In genomic region chr16:30565526-30565925, GRCh38 we compare ENCODE assay signal across 1 cellular context.
TF ChIP-seq lines count a peak whose summit lies in the region.

No MANE protein-coding gene starts in this region.

TF ChIP-seq in HepG2, 621 proteins besides CTCF, POLR2A, EP300 and RAD21:
- TF ChIP-seq ZNF317 (CRISPR knock-in tag; IDR thresholded peaks at IDR 0.05) = no peak
- TF ChIP-seq, protein P1, sequence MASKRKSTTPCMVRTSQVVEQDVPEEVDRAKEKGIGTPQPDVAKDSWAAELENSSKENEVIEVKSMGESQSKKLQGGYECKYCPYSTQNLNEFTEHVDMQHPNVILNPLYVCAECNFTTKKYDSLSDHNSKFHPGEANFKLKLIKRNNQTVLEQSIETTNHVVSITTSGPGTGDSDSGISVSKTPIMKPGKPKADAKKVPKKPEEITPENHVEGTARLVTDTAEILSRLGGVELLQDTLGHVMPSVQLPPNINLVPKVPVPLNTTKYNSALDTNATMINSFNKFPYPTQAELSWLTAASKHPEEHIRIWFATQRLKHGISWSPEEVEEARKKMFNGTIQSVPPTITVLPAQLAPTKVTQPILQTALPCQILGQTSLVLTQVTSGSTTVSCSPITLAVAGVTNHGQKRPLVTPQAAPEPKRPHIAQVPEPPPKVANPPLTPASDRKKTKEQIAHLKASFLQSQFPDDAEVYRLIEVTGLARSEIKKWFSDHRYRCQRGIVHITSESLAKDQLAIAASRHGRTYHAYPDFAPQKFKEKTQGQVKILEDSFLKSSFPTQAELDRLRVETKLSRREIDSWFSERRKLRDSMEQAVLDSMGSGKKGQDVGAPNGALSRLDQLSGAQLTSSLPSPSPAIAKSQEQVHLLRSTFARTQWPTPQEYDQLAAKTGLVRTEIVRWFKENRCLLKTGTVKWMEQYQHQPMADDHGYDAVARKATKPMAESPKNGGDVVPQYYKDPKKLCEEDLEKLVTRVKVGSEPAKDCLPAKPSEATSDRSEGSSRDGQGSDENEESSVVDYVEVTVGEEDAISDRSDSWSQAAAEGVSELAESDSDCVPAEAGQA (IDR thresholded peaks at IDR 0.05; ENCODE audit: low read depth) = no peak
- TF ChIP-seq, protein P1 (CRISPR knock-in tag; IDR thresholded peaks at IDR 0.05; ENCODE audit: borderline replicate concordance) = no peak
- TF ChIP-seq CENPX (CRISPR knock-in tag; IDR thresholded peaks at IDR 0.05) = no peak
- peak; percentile 44; the same call in 1 of the 2 replicates for TF ChIP-seq ZNF460 (CRISPR knock-in tag; IDR thresholded peaks at IDR 0.05; ENCODE audit: borderline replicate concordance)
- no peak for TF ChIP-seq TAF15 (IDR thresholded peaks at IDR 0.05; ENCODE audit: low read depth, low read length, poor library complexity, severe bottlenecking)
